In the genomic region with DNA sequence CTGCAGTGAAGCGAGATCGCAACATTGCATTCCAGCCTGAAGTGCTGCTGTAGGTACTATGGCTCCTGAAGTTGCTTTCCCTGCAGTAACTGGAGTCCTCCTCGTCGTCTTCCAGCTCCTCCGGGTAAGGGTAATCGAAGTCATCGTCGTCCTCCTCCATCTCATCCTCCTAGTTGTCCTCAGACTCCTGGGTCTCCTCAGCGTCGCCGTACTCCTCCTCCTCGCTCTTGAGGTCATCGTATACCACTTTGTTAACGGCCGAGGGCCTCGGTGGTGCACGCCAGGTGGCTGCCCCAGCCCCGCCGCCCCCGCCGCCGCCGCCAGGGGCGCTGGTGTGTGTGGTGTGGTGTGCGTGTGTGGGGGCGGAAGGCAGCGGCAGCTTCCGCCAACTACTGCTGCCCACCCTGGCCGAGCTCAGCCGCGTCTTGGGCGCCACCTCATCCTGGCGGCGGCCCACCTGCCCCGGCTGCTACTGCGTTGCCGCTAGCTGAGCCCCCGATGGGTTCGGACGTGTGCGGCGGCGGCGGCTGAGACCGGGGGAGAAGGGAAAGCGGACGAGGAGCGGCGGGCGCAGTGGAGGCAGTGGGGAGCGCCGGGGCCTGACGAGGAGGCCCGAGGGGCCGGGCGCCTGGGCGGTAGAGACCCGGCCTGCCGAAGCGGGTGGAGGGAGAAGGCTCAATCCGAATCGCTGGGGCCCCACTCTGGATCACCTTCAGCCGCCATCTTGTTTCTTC, we compare ENCODE assay signal across 1 cellular context.
TF ChIP-seq lines count a peak whose summit lies in the region.

No MANE protein-coding gene starts in this region.

TF ChIP-seq in SK-N-SH, 30 proteins besides CTCF, POLR2A, EP300 and RAD21 (continued from another document):
- no peak for TF ChIP-seq FOXJ3 (CRISPR knock-in tag; IDR thresholded peaks at IDR 0.05)
- TF ChIP-seq TAF1 (IDR thresholded peaks at IDR 0.05; ENCODE audit: borderline replicate concordance, low read depth, low read length) = no peak
